Comparison of ENCODE assay signal across 16 cellular contexts in the genomic region with DNA sequence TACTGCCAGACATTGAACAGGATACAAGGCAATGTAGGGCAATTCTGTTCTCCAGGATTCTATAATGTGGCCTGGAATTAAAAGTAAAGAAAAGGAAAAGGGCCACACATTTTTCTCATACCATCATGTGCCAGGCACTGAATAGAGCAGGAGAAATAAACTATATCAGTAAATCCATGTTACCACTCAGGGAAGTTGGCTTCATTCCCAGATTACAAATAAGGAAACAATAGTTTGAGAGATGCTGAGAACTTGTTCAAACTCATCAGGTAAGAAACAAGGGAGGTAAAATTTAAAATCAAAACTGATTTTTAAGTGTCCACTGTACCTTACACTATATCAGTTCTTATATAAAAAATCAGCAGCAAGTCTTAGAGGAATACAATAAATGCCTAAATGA.
A peak's percentile ranks its signal among the peaks of the same experiment; 100 is the strongest.
DNase-seq lines count a peak whose midpoint lies in the region; ATAC-seq and TF ChIP-seq lines count a peak whose summit lies in the region.
"Had no signal": no experiment of that assay in that cellular context is flagged by ENCODE, and none has a peak within 500 bp of the region (broad histone marks: within the 10 kb centered on the region; RNA-seq: fewer than 3 reads in every experiment).

No MANE protein-coding gene starts in this region.

- no peak overlapping the region for H3K9ac ChIP-seq in fibroblast of lung (ENCODE audit: insufficient read depth, low read length)

- intact Hi-C loops in A673 (cut with micrococcal nuclease; ENCODE audit: unreplicated experiment), result no loop called here

- H3K27me3 ChIP-seq in A673 (replicated peaks; ENCODE audit: insufficient read depth, low read depth, low read length, poor library complexity) (no peaks in the 10 kb centered on the region), fibroblast of lung (ENCODE audit: control insufficient read depth, insufficient read depth, low read length) (no peaks in the 10 kb centered on the region)
- H3K27me3 ChIP-seq: sigmoid colon had no signal

- H3K4me2 ChIP-seq in fibroblast of lung (ENCODE audit: extremely low read depth, insufficient read depth, low read length), result no peak overlapping the region

- no peaks in the 10 kb centered on the region for H3K79me2 ChIP-seq in fibroblast of lung (ENCODE audit: control insufficient read depth, insufficient read depth, low read length)

- no peak for TF ChIP-seq RAD21 in Ishikawa (IDR thresholded peaks at IDR 0.05; ENCODE audit: low read depth)

- no peak for TF ChIP-seq EP300 in Ishikawa (IDR thresholded peaks at IDR 0.05; ENCODE audit: borderline replicate concordance)

- H3K27ac ChIP-seq in A673 (ENCODE audit: low read depth, low read length, poor library complexity, severe bottlenecking), result no peak overlapping the region
- no peak overlapping the region for H3K27ac ChIP-seq in fibroblast of lung (ENCODE audit: insufficient read depth, low read length)
- H3K27ac ChIP-seq: sigmoid colon had no signal

- POLR2A ChIA-PET in A673 (lab: Charles Lee; ENCODE audit: low non-redundant PET), result no interaction called here

- no peak for ATAC-seq in GM21367 (IDR thresholded peaks at IDR 0.05; ENCODE audit: unreplicated experiment)
- ATAC-seq: HepG2; natural killer cell treated with Interleukin-12 subunit alpha and Interleukin-12 subunit beta and Interleukin-15 and Interleukin-18, amount 100 ng/mL, for 72 hours; stimulated activated naive CD8-positive, alpha-beta T cell treated with anti-CD3 and anti-CD28 coated beads, Interleukin-15, Interleukin-2, amounts not matched to agents 100 U/mL and 50 U/mL, for 24 hours had no signal

- no peaks in the 10 kb centered on the region for H4K20me1 ChIP-seq in fibroblast of lung (ENCODE audit: control insufficient read depth, extremely low read depth, insufficient read depth, low read length)

- H3K4me1 ChIP-seq in A673 (ENCODE audit: insufficient read depth, low read length, poor library complexity, severe bottlenecking), result no peaks in the 10 kb centered on the region
- no peaks in the 10 kb centered on the region for H3K4me1 ChIP-seq in fibroblast of lung (ENCODE audit: control insufficient read depth, extremely low read depth, insufficient read depth, low read length)
- H3K4me1 ChIP-seq: sigmoid colon had no signal

- H3K4me3 ChIP-seq in A673 (ENCODE audit: low read depth, low read length, poor library complexity, severe bottlenecking) (no peak overlapping the region), fibroblast of lung (replicated peaks in 1 of 4; ENCODE audit: control extremely low read depth in 1 of 4, insufficient read depth in 1 of 4, low read depth in 3 of 4, low read length in 4 of 4) (no peak overlapping the region)
- H3K4me3 ChIP-seq: sigmoid colon had no signal

- DNase-seq in A673 (ENCODE audit: low spot score) (peak; percentile 7), NCI-H748 (lab: John Stamatoyannopoulos, UW; ENCODE audit: unreplicated experiment) (peak; percentile 80), fibroblast of lung (ENCODE audit: low read depth in 2 of 2) (peak; percentile 2 to 8), COLO668 (lab: John Stamatoyannopoulos, UW; ENCODE audit: unreplicated experiment) (no peak), T1000 (lab: John Stamatoyannopoulos, UW) (no peak)
- no peak for DNase-seq in stimulated activated CD4-positive, alpha-beta T cell treated with anti-CD3 and anti-CD28 coated beads, Interleukin-2, amount 100 ng/mL, for 48 hours
- DNase-seq: activated CD4-positive, alpha-beta T cell treated with anti-CD3 and anti-CD28 coated beads, Interleukin-2, amount 50 U/mL, for 1 hour; activated T-cell treated with anti-CD3 and anti-CD28 coated beads, Interleukin-2, amount 50 U/mL, for 48 hours; anterior cingulate cortex; effector CD4-positive, alpha-beta T cell; sigmoid colon; stimulated activated naive CD8-positive, alpha-beta T cell treated with anti-CD3 and anti-CD28 coated beads, Interleukin-15, Interleukin-2, amounts not matched to agents 100 U/mL and 50 U/mL, for 24 hours had no signal

- H3K36me3 ChIP-seq in A673 (ENCODE audit: insufficient read depth, low read length, poor library complexity, severe bottlenecking), result no peaks in the 10 kb centered on the region
- H3K36me3 ChIP-seq in fibroblast of lung (ENCODE audit: control insufficient read depth, insufficient read depth, low read length), result no peaks in the 10 kb centered on the region
- H3K36me3 ChIP-seq: sigmoid colon had no signal

- CTCF ChIA-PET in A673 (lab: Charles Lee), result no interaction called here

- no peak for TF ChIP-seq CTCF in A673 (conservative IDR thresholded peaks at IDR 0.05; ENCODE audit: low read depth, low read length)
- no peak for TF ChIP-seq CTCF in fibroblast of lung (conservative IDR thresholded peaks at IDR 0.05 in 1 of 2, IDR thresholded peaks at IDR 0.05 in 1 of 2; ENCODE audit: low read depth in 1 of 2, low read length in 2 of 2)

- no peak overlapping the region for H2AFZ ChIP-seq in fibroblast of lung (ENCODE audit: low read length)

- BruUV-seq in A673 (replicated peaks; lab: Mats Ljungman, UMichigan), result no TSS peak

- H3K9me3 ChIP-seq in A673 (ENCODE audit: low read depth, low read length, poor library complexity, severe bottlenecking) (no peaks in the 10 kb centered on the region), fibroblast of lung (ENCODE audit: control insufficient read depth, insufficient read depth, low read depth, low read length) (no peaks in the 10 kb centered on the region)

TF ChIP-seq in Ishikawa, 13 proteins besides CTCF, POLR2A, EP300 and RAD21:
- TF ChIP-seq CEBPB (IDR thresholded peaks at IDR 0.05) (no peak), TEAD4 (IDR thresholded peaks at IDR 0.05) (peak; percentile 80), NFIC (IDR thresholded peaks at IDR 0.05) (peak; percentile 78)

Comparison
In these comparisons a context has a peak if more than half of its experiments do, and no peak if none do; other contexts are left out.
1. DNase-seq: peak in A673 (single experiment), NCI-H748 (single experiment) and fibroblast of lung (2 of 2); none in COLO668 (single experiment), T1000 (single experiment) and stimulated activated CD4-positive, alpha-beta T cell treated with anti-CD3 and anti-CD28 coated beads, Interleukin-2, amount 100 ng/mL, for 48 hours (0 of 2).